Comparison of ENCODE assay signal across 8 cellular contexts in genomic region chr1:56578664-56578962, GRCh38. TPM values are rescaled to one million over a fixed set of nuclear protein-coding genes. Genes with fewer than 3 reads are reported as not detected.
DNase-seq lines count a peak whose midpoint lies in the region; ATAC-seq, FAIRE-seq and TF ChIP-seq lines count a peak whose summit lies in the region.

No MANE protein-coding gene starts in this region.

- H3K9ac ChIP-seq in GM12878 (ENCODE audit: control insufficient read depth, insufficient read depth, low read length), result no peak overlapping the region; the same call in 1 of the 2 replicates

- intact Hi-C loops in GM12878 (cut with micrococcal nuclease; ENCODE audit: unreplicated experiment) (loop anchor here (2.0 to 5.0 kb wide), 4 partner anchors 106 to 531 kb away; no protein-coding TSS in a partner anchor), left lung (cut with DNase I) (loop anchor here in 1 of 2 donors (10.0 kb wide), 2 partner anchors 74 to 164 kb away; no protein-coding TSS in a partner anchor), thyroid gland (cut with DNase I) (loop anchor here (10.0 kb wide), 2 partner anchors 54 to 514 kb away; no protein-coding TSS in a partner anchor)

- BruUV-seq in GM12878 (replicated peaks; lab: Mats Ljungman, UMichigan), result no TSS peak

- no peaks in the 10 kb centered on the region for H3K79me2 ChIP-seq in GM12878 (ENCODE audit: control insufficient read depth, insufficient read depth, low read length)

- 0% methylated on average over 15 of the region's 33 CpGs for WGBS in GM12878 (ENCODE audit: insufficient coverage, insufficient replicate concordance, low lambda C conversion rate, missing lambda C conversion rate)
- WGBS in thyroid gland, 2 donors, result 0 to 3% methylated on average over 3 to 5 of the region's 33 CpGs

- no peak for TF ChIP-seq POLR2A in GM12878 (IDR thresholded peaks at IDR 0.05; ENCODE audit: low read depth, low read length)
- TF ChIP-seq POLR2A in thyroid gland (IDR thresholded peaks at IDR 0.05), result no peak

- no peak for TF ChIP-seq CTCF in GM12878 (IDR thresholded peaks at IDR 0.05 in 2 of 3, conservative IDR thresholded peaks at IDR 0.05 in 1 of 3; ENCODE audit: control insufficient read depth in 2 of 3, extremely low read depth in 1 of 3, insufficient read depth in 1 of 3, low read depth in 3 of 3, low read length in 3 of 3)
- TF ChIP-seq CTCF in left lung (IDR thresholded peaks at IDR 0.05), result no peak
- no peak for TF ChIP-seq CTCF in thyroid gland (IDR thresholded peaks at IDR 0.05)

- H3K9me3 ChIP-seq in GM12878 (replicated peaks; ENCODE audit: control insufficient read depth, insufficient read depth, low read length), result no peaks in the 10 kb centered on the region
- no peaks in the 10 kb centered on the region for H3K9me3 ChIP-seq in left lung
- H3K9me3 ChIP-seq in thyroid gland, result no peaks in the 10 kb centered on the region

- no peak for TF ChIP-seq RAD21 in GM12878 (IDR thresholded peaks at IDR 0.05; ENCODE audit: insufficient read depth, low read depth, low read length)

- in situ Hi-C loops in GM12878 (cut with MboI), result loop anchor here (5.0 kb wide), 1 partner anchor 246 kb away; no protein-coding TSS in a partner anchor

- peaks cover 0 to 11% of the 10 kb centered on the region in 2 experiments; a peak in 2 of 4 replicates for H3K27me3 ChIP-seq in GM12878 (replicated peaks in 1 of 2; ENCODE audit: control insufficient read depth in 2 of 2, insufficient read depth in 2 of 2, low read length in 1 of 2)
- H3K27me3 ChIP-seq in left lung, result peaks cover 0 to 3% of the 10 kb centered on the region in 2 donors
- no peaks in the 10 kb centered on the region for H3K27me3 ChIP-seq in thyroid gland

- H3K4me3 ChIP-seq in GM12878 (peak overlapping the region; percentile 72), left lung (peak overlapping the region; percentile 84 to 87), thyroid gland (replicated peaks in 1 of 3) (peak overlapping the region; percentile 93 to 96 (median 94))

- RAD21 ChIA-PET in GM12878 (lab: Charles Lee; ENCODE audit: unreplicated experiment), result interaction anchor here (1.1 to 14.0 kb wide), 18 partner anchors 10 to 1290 kb away, joined by 3 to 381 read pairs (median 38); no protein-coding TSS in a partner anchor

- H4K20me1 ChIP-seq in GM12878 (ENCODE audit: control insufficient read depth, insufficient read depth), result no peaks in the 10 kb centered on the region

- no peaks in the 10 kb centered on the region for H3K36me3 ChIP-seq in GM12878 (ENCODE audit: control insufficient read depth in 2 of 2, insufficient read depth in 2 of 2, low read length in 1 of 2)
- H3K36me3 ChIP-seq in left lung, result no peaks in the 10 kb centered on the region
- no peaks in the 10 kb centered on the region for H3K36me3 ChIP-seq in thyroid gland

- SMC1A ChIA-PET in GM12878 (lab: Charles Lee; ENCODE audit: uncharacterized antibody, unreplicated experiment), result interaction anchor here (1.0 to 19.1 kb wide), 16 partner anchors 15 to 1100 kb away, joined by 3 to 439 read pairs (median 15); no protein-coding TSS in a partner anchor

- DNase-seq in AG20443 (ENCODE audit: low spot score) (peak; percentile 50), GM12878 (ENCODE audit: low read depth, low spot score) (no peak), left lung (peak in 1 of 2 donors; percentile 85), thyroid gland (no peak), NCI-H2081 treated with DMSO at 0.1 percent for 48 hours (lab: John Stamatoyannopoulos, UW) (no peak)
- DNase-seq in central memory CD4-positive, alpha-beta T cell, result no peak
- DNase-seq in activated CD4-positive, alpha-beta T cell treated with anti-CD3 and anti-CD28 coated beads for 4 hours, result no peak

- H3K4me1 ChIP-seq in GM12878 (ENCODE audit: control insufficient read depth, insufficient read depth, low read length), result no peaks in the 10 kb centered on the region
- peaks cover 4 to 52% of the 10 kb centered on the region in 2 donors for H3K4me1 ChIP-seq in left lung
- peaks cover 13 to 34% of the 10 kb centered on the region in 2 donors for H3K4me1 ChIP-seq in thyroid gland

- peak overlapping the region; percentile 92 for H3K4me2 ChIP-seq in GM12878 (ENCODE audit: control insufficient read depth, insufficient read depth)

- H3K27ac ChIP-seq in GM12878 (ENCODE audit: control insufficient read depth, insufficient read depth), result no peak overlapping the region
- peak overlapping the region; percentile 91 to 94 for H3K27ac ChIP-seq in left lung
- H3K27ac ChIP-seq in thyroid gland, result peak overlapping the region; percentile 97 to 98 (median 97)

- no peak for TF ChIP-seq EP300 in GM12878 (IDR thresholded peaks at IDR 0.05; ENCODE audit: borderline replicate concordance in 1 of 2, control insufficient read depth in 1 of 2, low read depth in 2 of 2, low read length in 2 of 2)

- H2AFZ ChIP-seq in GM12878 (ENCODE audit: control insufficient read depth, low read depth, low read length), result peak overlapping the region; percentile 54

- POLR2A ChIA-PET in GM12878 (lab: Charles Lee), result interaction anchor here (0.5 to 11.8 kb wide), 8 partner anchors 17 to 247 kb away, joined by 3 to 195 read pairs (median 4); no protein-coding TSS in a partner anchor

- no peak for FAIRE-seq in GM12878 (lab: Jason Lieb, UNC)

- CTCF ChIA-PET in GM12878 (lab: Yijun Ruan, JAX), result interaction anchor here (1.0 to 15.6 kb wide), 17 partner anchors 9 to 1100 kb away, joined by 3 to 257 read pairs (median 11); no protein-coding TSS in a partner anchor

- ATAC-seq in HG02852 (IDR thresholded peaks at IDR 0.05; ENCODE audit: unreplicated experiment) (peak; percentile 27), GM12878 (peak; percentile 45), left lung (peak; percentile 68)

TF ChIP-seq in GM12878, 131 proteins besides CTCF, POLR2A, EP300 and RAD21:
- peak; percentile 35; the same call in 1 of the 2 replicates for TF ChIP-seq GATAD2B (conservative IDR thresholded peaks at IDR 0.05; ENCODE audit: low read depth)
- no peak for TF ChIP-seq HDGF (IDR thresholded peaks at IDR 0.05)
- peak; percentile 36; the same call in 1 of the 2 replicates for TF ChIP-seq NKRF (conservative IDR thresholded peaks at IDR 0.05)
- TF ChIP-seq MEF2B (IDR thresholded peaks at IDR 0.05; ENCODE audit: partially characterized antibody, poor library complexity, severe bottlenecking), result no peak
- no peak for TF ChIP-seq BCL11A (IDR thresholded peaks at IDR 0.05; ENCODE audit: low read depth, low read length)
- 0 out of 2 replicates have a peak, but pooled peaks have one; percentile 14 for TF ChIP-seq SMARCA5 (IDR thresholded peaks at IDR 0.05)

RNA-seq across cellular contexts. Expression of gene PLPP3, which starts 0.8 kb away (rescaled TPM):
- total RNA-seq in GM12878 (2013; cell fraction: nucleolus; rRNA removed), result 6.0 and 6.5 TPM in 2 replicates
- total RNA-seq in GM12878 (2014; rRNA removed) (11.0 and 13.2 TPM in 2 replicates), GM12878 (2014; rRNA removed; fragmentation: Illumina TruSeq; extraction: Trizol) (9.1 and 9.7 TPM in 2 replicates), GM12878 (2021) (9.9 and 12.1 TPM in 2 replicates), left lung (100 to 1,000 TPM in 1 of 2 donors, 10 to 100 TPM in 1; 44.5 to 112 TPM), thyroid gland (100 to 1,000 TPM; 257 to 764 (median 675) TPM)
- 0.16 TPM for polyA plus RNA-seq in GM12878 (2011; ENCODE audit: low read depth)
- polyA plus RNA-seq in GM12878 (2011; rRNA removed) (25.0 and 26.8 TPM in 2 replicates), GM12878 (2014; fragmentation: Illumina TruSeq; extraction: Trizol) (11.5 and 12.1 TPM in 2 replicates), GM12878 (2014; fragmentation: Nextera tagmentation; extraction: Ambion mirVana) (1 to 10 TPM; 7.4 to 8.0 TPM), GM12878 (2014; rRNA removed) (11.0 and 12.9 TPM in 2 replicates), GM12878 (2016; fragmentation: Nextera tagmentation; extraction: Ambion mirVana) (1 to 10 TPM; 6.4 to 8.2 TPM)
- 23.2 and 27.3 TPM in 2 replicates for polyA plus RNA-seq in GM12878 (2011; cell fraction: cytosol; rRNA removed)
- 16.6 and 18.4 TPM in 2 replicates for polyA plus RNA-seq in GM12878 (2011; cell fraction: nucleus; rRNA removed)
- polyA plus RNA-seq in GM12878 (2012), result 0.20 and 0.21 TPM in 2 replicates
- polyA minus RNA-seq in GM12878 (2011; rRNA and poly(A)+ RNA removed), result 30.0 and 37.0 TPM in 2 replicates
- polyA minus RNA-seq in GM12878 (2011; cell fraction: cytosol; rRNA and poly(A)+ RNA removed), result 8.2 and 12.4 TPM in 2 replicates
- 21.8 and 40.8 TPM in 2 replicates for polyA minus RNA-seq in GM12878 (2011; cell fraction: nucleus; rRNA and poly(A)+ RNA removed)
